In genomic region chr5:112367400-112367799, GRCh38 we compare ENCODE assay signal across 15 cellular contexts.
"Had no signal": no experiment of that assay in that cellular context is flagged by ENCODE, and none has a peak within 500 bp of the region (broad histone marks: within the 10 kb centered on the region; RNA-seq: fewer than 3 reads in every experiment).

No MANE protein-coding gene starts in this region.

- H3K4me1 Mint-ChIP-seq: stimulated activated memory B cell treated with anti-CD40 and anti-IgM and Interleukin-4, amounts not matched to agents 10 μg/mL and 1 μg/mL and 100 μg/mL, for 72 hours had no signal

- H3K9me3 Mint-ChIP-seq: activated T-cell treated with anti-CD3 and anti-CD28 coated beads, Interleukin-2, amount 50 U/mL, for 72 hours; memory B cell; stimulated activated memory B cell treated with anti-CD40 and anti-IgM and Interleukin-4, amounts not matched to agents 10 μg/mL and 1 μg/mL and 100 μg/mL, for 72 hours; T-helper 1 cell treated with Interleukin-12 subunit alpha and Interleukin-12 subunit beta and Interleukin-4 antibody, amounts not matched to agents 30 μg/mL and 1 μg/mL, for 36 hours had no signal

- H3K27me3 Mint-ChIP-seq: stimulated activated memory B cell treated with anti-CD40 and anti-IgM and Interleukin-4, amounts not matched to agents 10 μg/mL and 1 μg/mL and 100 μg/mL, for 72 hours had no signal

- H3K4me3 Mint-ChIP-seq: activated T-cell treated with anti-CD3 and anti-CD28 coated beads, Interleukin-2, amount 50 U/mL, for 72 hours; memory B cell; stimulated activated memory B cell treated with anti-CD40 and anti-IgM and Interleukin-4, amounts not matched to agents 10 μg/mL and 1 μg/mL and 100 μg/mL, for 72 hours; T-helper 1 cell treated with Interleukin-12 subunit alpha and Interleukin-12 subunit beta and Interleukin-4 antibody, amounts not matched to agents 30 μg/mL and 1 μg/mL, for 36 hours had no signal

- DNase-seq: activated CD8-positive, alpha-beta memory T cell treated with anti-CD3 and anti-CD28 coated beads for 24 hours; activated effector memory CD4-positive, alpha-beta T cell treated with anti-CD3 and anti-CD28 coated beads, Interleukin-2, amount 50 U/mL, for 16 hours; activated naive CD4-positive, alpha-beta T cell treated with anti-CD3 and anti-CD28 coated beads, Interleukin-2, amount 50 U/mL, for 16 hours; activated T-cell treated with anti-CD3 and anti-CD28 coated beads, Interleukin-2, amount 50 U/mL, for 72 hours; cerebellar nuclear complex; cortex of kidney; effector CD4-positive, alpha-beta T cell; hippocampal formation; spleen; stimulated activated CD4-positive, alpha-beta T cell treated with anti-CD3 and anti-CD28 coated beads, Interleukin-4, amount 100 ng/mL, for 4 hours had no signal

- H3K27ac ChIP-seq: ovary, spleen had no signal

- H3K27ac Mint-ChIP-seq: activated T-cell treated with anti-CD3 and anti-CD28 coated beads, Interleukin-2, amount 50 U/mL, for 72 hours; memory B cell; stimulated activated memory B cell treated with anti-CD40 and anti-IgM and Interleukin-4, amounts not matched to agents 10 μg/mL and 1 μg/mL and 100 μg/mL, for 72 hours; T-helper 1 cell treated with Interleukin-12 subunit alpha and Interleukin-12 subunit beta and Interleukin-4 antibody, amounts not matched to agents 30 μg/mL and 1 μg/mL, for 36 hours had no signal

- H3K36me3 Mint-ChIP-seq: memory B cell; stimulated activated memory B cell treated with anti-CD40 and anti-IgM and Interleukin-4, amounts not matched to agents 10 μg/mL and 1 μg/mL and 100 μg/mL, for 72 hours had no signal

- ATAC-seq: activated CD4-positive, CD25-positive, alpha-beta regulatory T cell treated with anti-CD3 and anti-CD28 coated beads, Interleukin-2, amount 50 U/mL, for 24 hours; activated T-cell treated with anti-CD3 and anti-CD28 coated beads, Interleukin-2, amount 50 U/mL, for 72 hours had no signal
